In the genomic region with DNA sequence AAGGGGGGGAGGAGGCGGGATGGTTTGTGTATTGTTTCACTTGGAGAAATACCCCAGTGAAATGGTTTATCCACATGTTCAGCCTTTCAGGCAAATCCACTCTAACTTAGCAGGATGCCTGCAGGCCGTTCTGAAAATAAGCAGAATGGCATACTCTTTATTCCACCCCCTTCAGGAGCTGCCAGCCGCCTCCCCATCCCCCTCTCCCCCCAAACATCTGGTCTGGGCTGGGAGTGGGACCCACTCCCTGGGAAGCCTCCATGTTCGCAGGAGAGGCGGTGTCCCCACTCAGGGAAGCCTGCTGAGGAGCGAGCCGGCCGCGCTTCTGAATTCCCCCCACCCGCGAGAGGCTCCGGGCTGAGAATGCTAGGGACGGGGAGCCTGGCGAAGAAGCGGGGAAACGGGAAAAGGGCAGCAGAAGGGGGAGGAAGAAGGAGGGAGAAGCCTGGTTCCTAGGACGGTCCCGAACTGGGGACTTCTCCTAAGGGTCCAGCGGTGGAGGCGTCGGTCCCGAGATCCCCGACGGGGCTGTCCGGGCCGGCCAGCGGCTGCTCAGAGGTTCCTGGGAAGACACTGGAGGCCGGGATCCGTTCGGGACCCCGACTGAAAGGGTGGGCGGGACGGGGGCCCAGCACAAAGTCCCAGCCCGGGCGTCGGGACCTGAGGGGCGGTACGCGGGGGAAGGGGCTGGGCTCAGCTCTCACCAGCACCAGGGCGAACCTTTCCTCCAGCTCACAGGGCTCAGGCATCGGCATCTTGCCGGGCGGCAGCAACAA, we compare ENCODE assay signal across 8 cellular contexts. TPM values are rescaled to one million over a fixed set of nuclear protein-coding genes. Genes with fewer than 3 reads are reported as not detected.
A peak's percentile ranks its signal among the peaks of the same experiment; 100 is the strongest.
DNase-seq lines count a peak whose midpoint lies in the region; ATAC-seq and TF ChIP-seq lines count a peak whose summit lies in the region.

No MANE protein-coding gene starts in this region.

- TF ChIP-seq POLR2A in IMR-90 (IDR thresholded peaks at IDR 0.05; ENCODE audit: low read depth, low read length): no peak; the same call in 1 of the 2 replicates

- peak overlapping the region; percentile 80 for H2AK5ac ChIP-seq in IMR-90 (ENCODE audit: low read depth, low read length)

- H2BK5ac ChIP-seq in IMR-90 (ENCODE audit: low read depth, low read length, poor library complexity, severe bottlenecking): peak overlapping the region; percentile 69

- in situ Hi-C loops in IMR-90 (cut with MboI; ENCODE audit: low sequenced_read_pairs): loop anchor here (5.0 kb wide), 1 partner anchor 64 kb away; no protein-coding TSS in a partner anchor

- 0% methylated on average over 9 of the region's 43 CpGs; no CpG with 5 or more reads in 1 of the 2 experiments for WGBS in IMR-90 (ENCODE audit: extremely low coverage in 2 of 2, insufficient read length in 1 of 2), 2 experiments

- H3K9me3 Mint-ChIP-seq in CD4-positive, alpha-beta memory T cell: peaks cover 0 to 3% (median 0%) of the 10 kb centered on the region in 8 donors

- peak overlapping the region; percentile 89 for H3K4ac ChIP-seq in IMR-90 (ENCODE audit: low read depth, low read length)

- H3K4me3 Mint-ChIP-seq in CD4-positive, alpha-beta memory T cell: peak overlapping the region; percentile 90 to 95 (median 93)

- peak overlapping the region; percentile 52 for H4K5ac ChIP-seq in IMR-90 (ENCODE audit: low read depth, low read length)

- H4K8ac ChIP-seq in IMR-90 (ENCODE audit: low read depth in 2 of 2, low read length in 2 of 2): peak overlapping the region; percentile 2 to 69; a peak in 2 of 4 replicates

- peak; percentile 10 for ATAC-seq in GM21390 (IDR thresholded peaks at IDR 0.05; ENCODE audit: unreplicated experiment)
- peak; percentile 33 for ATAC-seq in IMR-90 (ENCODE audit: low read depth)
- peak; percentile 4 for ATAC-seq in upper lobe of right lung

- POLR2A ChIA-PET in CD4-positive, alpha-beta memory T cell (lab: Charles Lee; ENCODE audit: partially characterized antibody): interaction anchor here (0.8 to 11.8 kb wide), 11 partner anchors 8 to 84 kb away, joined by 3 to 98 read pairs (median 8); a partner anchor contains a TSS
- POLR2A ChIA-PET in IMR-90 (lab: Charles Lee; ENCODE audit: unreplicated experiment): no interaction called here

- no peaks in the 10 kb centered on the region for H3K36me3 ChIP-seq in CD4-positive, alpha-beta memory T cell (ENCODE audit: insufficient read depth, low read length)
- H3K36me3 ChIP-seq in IMR-90 (ENCODE audit: control insufficient read depth, insufficient read depth, low read length) (no peaks in the 10 kb centered on the region), upper lobe of right lung (no peaks in the 10 kb centered on the region)

- peak overlapping the region; percentile 92 for H3K9ac ChIP-seq in IMR-90 (ENCODE audit: low read depth, low read length)

- H3K4me1 ChIP-seq in CD4-positive, alpha-beta memory T cell (ENCODE audit: insufficient read depth, low read length): peaks cover 40% of the 10 kb centered on the region
- H3K4me1 ChIP-seq in IMR-90 (ENCODE audit: control insufficient read depth, insufficient read depth, low read length) (peaks cover 25% of the 10 kb centered on the region), upper lobe of right lung (peaks cover 43% of the 10 kb centered on the region)

- H3K27ac Mint-ChIP-seq in CD4-positive, alpha-beta memory T cell: peak overlapping the region; percentile 67 to 95 (median 91)

- BruUV-seq in IMR-90 (replicated peaks; lab: Mats Ljungman, UMichigan): no TSS peak

- peaks cover 22% of the 10 kb centered on the region; the same call in 1 of the 2 replicates for H4K20me1 ChIP-seq in IMR-90 (ENCODE audit: insufficient read depth, low read length)

- peaks cover 3% of the 10 kb centered on the region in 2 donors for H3K27me3 Mint-ChIP-seq in CD4-positive, alpha-beta memory T cell

- peaks cover 17% of the 10 kb centered on the region for H3K9me1 ChIP-seq in IMR-90 (ENCODE audit: insufficient read depth, low read length)

- peaks cover 10 to 43% of the 10 kb centered on the region in 2 experiments for H3K79me1 ChIP-seq in IMR-90 (ENCODE audit: low read depth in 1 of 2, low read length in 2 of 2)

- H2AK9ac ChIP-seq in IMR-90 (replicated peaks; ENCODE audit: low read depth, low read length, poor library complexity): peak overlapping the region; percentile 84

- H3K4me2 ChIP-seq in IMR-90 (ENCODE audit: low read depth, low read length): peak overlapping the region; percentile 76

- DNase-seq in CD4-positive, alpha-beta memory T cell: peak in 2 of 5 donors; percentile 13 to 15
- DNase-seq in IMR-90 (peak; percentile 47), fibroblast of gingiva (ENCODE audit: low read depth) (peak; percentile 37), myocyte (ENCODE audit: low read depth) (peak; percentile 48), upper lobe of right lung (peak; percentile 71), mesenteric fat pad (ENCODE audit: low spot score) (no peak)
- peak; percentile 69 for DNase-seq in activated CD8-positive, alpha-beta memory T cell treated with anti-CD3 and anti-CD28 coated beads for 24 hours

- dilution Hi-C loops in IMR-90 (cut with HindIII; ENCODE audit: low sequenced_read_pairs, unreplicated experiment): no loop called here

- no peaks in the 10 kb centered on the region for H3K27me3 ChIP-seq in CD4-positive, alpha-beta memory T cell (ENCODE audit: insufficient read depth, low read length)
- H3K27me3 ChIP-seq in IMR-90 (ENCODE audit: control insufficient read depth, insufficient read depth, low read length) (peaks cover 10% of the 10 kb centered on the region), upper lobe of right lung (no peaks in the 10 kb centered on the region)

- H3K56ac ChIP-seq in IMR-90 (ENCODE audit: extremely low read depth, insufficient read depth, low read length): peak overlapping the region; percentile 45

- TF ChIP-seq RAD21 in IMR-90 (IDR thresholded peaks at IDR 0.05; ENCODE audit: low read length): peak; percentile 1; the same call in 1 of the 2 replicates

- H3K4me1 Mint-ChIP-seq in CD4-positive, alpha-beta memory T cell: peaks cover 32 to 54% (median 42%) of the 10 kb centered on the region in 4 donors

- no peak for TF ChIP-seq CTCF in IMR-90 (conservative IDR thresholded peaks at IDR 0.05; ENCODE audit: low read depth, low read length)
- no peak for TF ChIP-seq CTCF in upper lobe of right lung (IDR thresholded peaks at IDR 0.05)

- H3K9me3 ChIP-seq in CD4-positive, alpha-beta memory T cell (ENCODE audit: control insufficient read depth in 1 of 2, low read length in 2 of 2): no peaks in the 10 kb centered on the region
- peaks cover 2% of the 10 kb centered on the region; the same call in 1 of the 2 replicates for H3K9me3 ChIP-seq in IMR-90 (ENCODE audit: control insufficient read depth, insufficient read depth, low read length)
- H3K9me3 ChIP-seq in upper lobe of right lung: no peaks in the 10 kb centered on the region

- CTCF ChIA-PET in CD4-positive, alpha-beta memory T cell (lab: Charles Lee; ENCODE audit: partially characterized antibody): interaction anchor here (0.7 to 18.0 kb wide), 12 partner anchors 8 to 79 kb away, joined by 3 to 543 read pairs (median 4); a partner anchor contains a TSS
- CTCF ChIA-PET in IMR-90 (lab: Yijun Ruan, JAX): interaction anchor here (0.5 to 1.7 kb wide), 5 partner anchors 23 to 83 kb away, joined by 3 to 5 read pairs (median 3); a partner anchor contains a TSS

- 0 out of 2 replicates have a peak overlapping the region, but pooled peaks have one; percentile 5 for H2BK20ac ChIP-seq in IMR-90 (ENCODE audit: low read depth, low read length)

- H3K18ac ChIP-seq in IMR-90 (ENCODE audit: low read depth, low read length): peak overlapping the region; percentile 39

- H3K4me3 ChIP-seq in CD4-positive, alpha-beta memory T cell (ENCODE audit: low read length in 2 of 2): peak overlapping the region; percentile 66 to 71
- H3K4me3 ChIP-seq in IMR-90 (ENCODE audit: insufficient read depth, low read depth, low read length) (peak overlapping the region; percentile 97), upper lobe of right lung (peak overlapping the region; percentile 88)

- H2BK15ac ChIP-seq in IMR-90 (ENCODE audit: low read depth, low read length): peak overlapping the region; percentile 67; the same call in 1 of the 3 replicates

- intact Hi-C loops in CD4-positive, alpha-beta memory T cell (cut with micrococcal nuclease): loop anchor here (1.0 to 2.0 kb wide), 9 partner anchors 8 to 418 kb away; a partner anchor contains a TSS
- intact Hi-C loops in IMR-90 (cut with micrococcal nuclease) (loop anchor here (1.0 to 2.0 kb wide), 4 partner anchors 33 to 70 kb away; a partner anchor contains a TSS), upper lobe of right lung (cut with DNase I) (loop anchor here (2.0 kb wide), 1 partner anchor 62 kb away; no protein-coding TSS in a partner anchor)

- H3K36me3 Mint-ChIP-seq in CD4-positive, alpha-beta memory T cell: peaks cover 0 to 3% of the 10 kb centered on the region in 2 donors

- H3K14ac ChIP-seq in IMR-90 (replicated peaks; ENCODE audit: low read depth, low read length): peak overlapping the region; percentile 80

- peak overlapping the region; percentile 82 for H2AFZ ChIP-seq in IMR-90 (replicated peaks; ENCODE audit: low read length, poor library complexity)

- peak overlapping the region; percentile 77 for H3K27ac ChIP-seq in CD4-positive, alpha-beta memory T cell (ENCODE audit: low read depth, low read length)
- peak overlapping the region; percentile 92 for H3K27ac ChIP-seq in IMR-90 (ENCODE audit: insufficient read depth, low read length)
- peak overlapping the region; percentile 92 for H3K27ac ChIP-seq in upper lobe of right lung

- H2BK120ac ChIP-seq in IMR-90 (ENCODE audit: low read depth, low read length): peak overlapping the region; percentile 34

- peak overlapping the region; percentile 92 for H3K23ac ChIP-seq in IMR-90 (ENCODE audit: low read depth, low read length)

- H4K91ac ChIP-seq in IMR-90 (ENCODE audit: insufficient read depth, low read depth, low read length): peak overlapping the region; percentile 67

RNA-seq across cellular contexts. Expression of a gene that starts 0.7 kb away (rescaled TPM):
- 10 to 100 TPM; 27.9 to 28.1 TPM for total RNA-seq in CD4-positive, alpha-beta memory T cell
- 1 to 10 TPM; 3.9 to 6.1 TPM for polyA plus RNA-seq in CD4-positive, alpha-beta memory T cell
- total RNA-seq in IMR-90 (2012; rRNA removed): 34.4 and 36.4 TPM in 2 replicates
- polyA plus RNA-seq in IMR-90 (2012; rRNA removed): 13.2 and 16.3 TPM in 2 replicates
- 7.6 TPM in 2 replicates for polyA plus RNA-seq in IMR-90 (2012; cell fraction: cytosol; rRNA removed)
- polyA plus RNA-seq in IMR-90 (2012; cell fraction: nucleus; rRNA removed; ENCODE audit: low replicate concordance): 23.2 and 32.5 TPM in 2 replicates
- 16.7 and 18.8 TPM in 2 replicates for total RNA-seq in myocyte
- polyA plus RNA-seq in myocyte (2012): 18.0 TPM
- 40.3 TPM for total RNA-seq in upper lobe of right lung
- 26.4 TPM for total RNA-seq in mesenteric fat pad

RNA-seq across cellular contexts. Expression of a gene that starts 34.8 kb away (rescaled TPM):
- total RNA-seq in CD4-positive, alpha-beta memory T cell: 100 to 1,000 TPM; 421 to 431 TPM
- 1,000 to 10,000 TPM in 1 of 2 donors, 100 to 1,000 TPM in 1; 878 to 2,112 TPM for polyA plus RNA-seq in CD4-positive, alpha-beta memory T cell
- total RNA-seq in IMR-90 (2012; rRNA removed) (255 and 369 TPM in 2 replicates), myocyte (315 and 361 TPM in 2 replicates), upper lobe of right lung (654 TPM), mesenteric fat pad (477 TPM)
- polyA plus RNA-seq in IMR-90 (2012; rRNA removed): 267 and 285 TPM in 2 replicates
- polyA plus RNA-seq in IMR-90 (2012; cell fraction: cytosol; rRNA removed): 145 and 287 TPM in 2 replicates
- 57.9 and 235 TPM in 2 replicates for polyA plus RNA-seq in IMR-90 (2012; cell fraction: nucleus; rRNA removed; ENCODE audit: low replicate concordance)
- 322 TPM for polyA plus RNA-seq in myocyte (2012)
